ENCODE assay signal across 16 cellular contexts in the genomic region with DNA sequence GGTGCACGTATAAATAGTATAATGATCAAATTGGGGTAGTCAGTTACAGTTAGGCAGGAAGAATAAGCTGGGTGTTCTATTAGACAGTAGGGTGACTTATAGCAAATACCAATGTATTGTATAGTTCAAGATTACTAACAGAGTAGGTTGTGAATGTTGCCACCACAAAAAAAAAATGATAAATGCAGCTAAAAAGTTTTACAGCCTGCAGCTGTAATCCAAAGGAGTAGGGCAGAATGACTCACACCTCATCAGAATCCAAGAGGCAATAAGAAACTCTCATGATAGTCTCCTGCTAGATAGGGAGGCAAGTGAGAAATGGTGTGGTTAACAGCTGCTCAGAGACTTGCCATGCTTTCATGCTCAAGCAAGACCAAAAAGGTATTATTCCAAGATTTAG. TPM values are rescaled to one million over a fixed set of nuclear protein-coding genes. Genes with fewer than 3 reads are reported as not detected.
A peak's percentile ranks its signal among the peaks of the same experiment; 100 is the strongest.
DNase-seq lines count a peak whose midpoint lies in the region; ATAC-seq, FAIRE-seq and TF ChIP-seq lines count a peak whose summit lies in the region.
"Had no signal": no experiment of that assay in that cellular context is flagged by ENCODE, and none has a peak within 500 bp of the region (broad histone marks: within the 10 kb centered on the region; RNA-seq: fewer than 3 reads in every experiment).

No MANE protein-coding gene starts in this region.

- H3K9ac ChIP-seq in SK-N-SH, result no peak overlapping the region

- peak; percentile 59 for ATAC-seq in SK-N-SH treated with all-trans-retinoic acid at 6 μM for 48 hours
- ATAC-seq: naive thymus-derived CD8-positive, alpha-beta T cell had no signal

- intact Hi-C loops in sigmoid colon (cut with DNase I), result no loop called here

- H4K20me1 ChIP-seq in SK-N-SH (ENCODE audit: insufficient read depth), result no peaks in the 10 kb centered on the region

- no peak for DNase-seq in SK-N-SH
- peak; percentile 30 for DNase-seq in HS-5 (ENCODE audit: low read depth)
- DNase-seq in cardiac fibroblast (ENCODE audit: low read depth in 2 of 2), result peak; percentile 59 to 72
- DNase-seq in skeletal muscle cell (ENCODE audit: low read depth), result peak; percentile 59
- DNase-seq in sigmoid colon, result no peak
- DNase-seq in middle frontal gyrus (ENCODE audit: extremely low spot score, low spot score), result no peak
- no peak for DNase-seq in D721Med (ENCODE audit: insufficient read length, low spot score)
- DNase-seq: KBM-7; naive thymus-derived CD8-positive, alpha-beta T cell; NCI-H2227 treated with DMSO at 0.1 percent for 48 hours; thyroid gland had no signal

- no peaks in the 10 kb centered on the region for H3K36me3 ChIP-seq in SK-N-SH (replicated peaks in 1 of 2; ENCODE audit: control insufficient read depth in 1 of 2, insufficient read depth in 2 of 2, low read length in 1 of 2)
- no peaks in the 10 kb centered on the region for H3K36me3 ChIP-seq in sigmoid colon
- H3K36me3 ChIP-seq: ascending aorta, thyroid gland had no signal

- H3K79me2 ChIP-seq in SK-N-SH (ENCODE audit: insufficient read depth), result no peaks in the 10 kb centered on the region

- no peak overlapping the region for H2AFZ ChIP-seq in SK-N-SH (ENCODE audit: low read depth)

- no peak for TF ChIP-seq POLR2A in sigmoid colon (IDR thresholded peaks at IDR 0.05)

- no peak for TF ChIP-seq RAD21 in SK-N-SH (IDR thresholded peaks at IDR 0.05; ENCODE audit: low read length)

- no peak overlapping the region for H3K4me2 ChIP-seq in SK-N-SH

- H3K9me3 ChIP-seq in SK-N-SH (no peaks in the 10 kb centered on the region), sigmoid colon (no peaks in the 10 kb centered on the region)
- H3K9me3 ChIP-seq: ascending aorta, thyroid gland had no signal

- 24% methylated on average over 1 of the region's 1 CpG for WGBS in SK-N-SH (ENCODE audit: low lambda C conversion rate)
- 46 to 64% methylated on average over 1 of the region's 1 CpG for WGBS in sigmoid colon, 2 donors

- H3K4me3 ChIP-seq in SK-N-SH (ENCODE audit: low read depth in 2 of 2, low read length in 1 of 2), result no peak overlapping the region
- no peak overlapping the region for H3K4me3 ChIP-seq in cardiac fibroblast (replicated peaks in 1 of 2; ENCODE audit: low read depth in 2 of 2, low read length in 2 of 2)
- H3K4me3 ChIP-seq in skeletal muscle cell (ENCODE audit: low read depth, low read length), result no peak overlapping the region
- no peak overlapping the region for H3K4me3 ChIP-seq in sigmoid colon
- H3K4me3 ChIP-seq: ascending aorta, thyroid gland had no signal

- no peak for FAIRE-seq in D721Med (lab: Jason Lieb, UNC)
- FAIRE-seq: A204.1, endothelial cell of umbilical vein had no signal

- TF ChIP-seq EP300 in SK-N-SH (IDR thresholded peaks at IDR 0.05; ENCODE audit: borderline replicate concordance in 1 of 2, low read depth in 1 of 2, low read length in 1 of 2), result no peak
- no peak for TF ChIP-seq EP300 in sigmoid colon (IDR thresholded peaks at IDR 0.05)

- H3K27me3 ChIP-seq in SK-N-SH (ENCODE audit: insufficient read depth), result no peaks in the 10 kb centered on the region; the same call in 1 of the 2 replicates
- no peaks in the 10 kb centered on the region for H3K27me3 ChIP-seq in sigmoid colon
- H3K27me3 ChIP-seq: ascending aorta, thyroid gland had no signal

- H3K27ac ChIP-seq in SK-N-SH (ENCODE audit: low read depth in 2 of 2, low read length in 1 of 2) (no peak overlapping the region), sigmoid colon (no peak overlapping the region)
- H3K27ac ChIP-seq: ascending aorta, thyroid gland, VCaP had no signal

- H3K4me1 ChIP-seq in SK-N-SH (ENCODE audit: control insufficient read depth in 1 of 2, insufficient read depth in 2 of 2, low read depth in 1 of 2, low read length in 1 of 2) (no peaks in the 10 kb centered on the region), sigmoid colon (no peaks in the 10 kb centered on the region)
- H3K4me1 ChIP-seq: ascending aorta, thyroid gland had no signal

- no peaks in the 10 kb centered on the region for H3F3A ChIP-seq in SK-N-SH (replicated peaks; ENCODE audit: insufficient read depth)

- CTCF ChIA-PET in SK-N-SH (lab: Yijun Ruan, JAX), result no interaction called here

- no peaks in the 10 kb centered on the region for H3K9me2 ChIP-seq in SK-N-SH

- POLR2A ChIA-PET in SK-N-SH (lab: Yijun Ruan, JAX), result no interaction called here

- TF ChIP-seq CTCF in SK-N-SH (IDR thresholded peaks at IDR 0.05), result no peak
- no peak for TF ChIP-seq CTCF in cardiac fibroblast (IDR thresholded peaks at IDR 0.05; ENCODE audit: low read depth, low read length)
- TF ChIP-seq CTCF in sigmoid colon (IDR thresholded peaks at IDR 0.05), result no peak
- TF ChIP-seq CTCF in D721Med (IDR thresholded peaks at IDR 0.05; ENCODE audit: insufficient read depth, missing control alignments), result no peak

TF ChIP-seq in SK-N-SH treated with all-trans-retinoic acid at 6 μM for 48 hours, 23 proteins besides CTCF, POLR2A, EP300 and RAD21:
- no peak for TF ChIP-seq ZNF565 (CRISPR knock-in tag; conservative IDR thresholded peaks at IDR 0.05; ENCODE audit: low read depth)

TF ChIP-seq in SK-N-SH, 30 proteins besides CTCF, POLR2A, EP300 and RAD21:
- no peak for TF ChIP-seq ELF1 (IDR thresholded peaks at IDR 0.05)
- no peak for TF ChIP-seq TAF1 (IDR thresholded peaks at IDR 0.05; ENCODE audit: borderline replicate concordance, low read depth, low read length)
- no peak for TF ChIP-seq EZH2phosphoT487 (IDR thresholded peaks at IDR 0.05; ENCODE audit: borderline replicate concordance, low read depth)
- no peak for TF ChIP-seq CHD2 (IDR thresholded peaks at IDR 0.05; ENCODE audit: low read length, partially characterized antibody)
- no peak for TF ChIP-seq JUND (IDR thresholded peaks at IDR 0.05)
- TF ChIP-seq RXRA (IDR thresholded peaks at IDR 0.05; ENCODE audit: borderline replicate concordance, low read depth), result no peak

RNA-seq across cellular contexts. Expression of a gene that starts 19.6 kb away (rescaled TPM):
- polyA plus RNA-seq in SK-N-SH (2012; rRNA removed) (39.1 and 40.9 TPM in 2 replicates), sigmoid colon (100 to 1,000 TPM in 1 of 3 donors, 10 to 100 TPM in 2; 54.8 to 117 (median 62.1) TPM)
- 51.1 and 77.7 TPM in 2 replicates for polyA plus RNA-seq in SK-N-SH (2012; cell fraction: cytosol; rRNA removed)
- 33.1 and 36.4 TPM in 2 replicates for polyA plus RNA-seq in SK-N-SH (2012; cell fraction: nucleus; rRNA removed)
- 100 to 1,000 TPM; 127 to 366 (median 178) TPM for total RNA-seq in sigmoid colon

RNA-seq across cellular contexts. Expression of a gene that starts 42.0 kb away (rescaled TPM):
- polyA plus RNA-seq in SK-N-SH (2012; rRNA removed), result 20.6 and 26.7 TPM in 2 replicates
- polyA plus RNA-seq in SK-N-SH (2012; cell fraction: cytosol; rRNA removed), result 34.8 and 52.4 TPM in 2 replicates
- polyA plus RNA-seq in SK-N-SH (2012; cell fraction: nucleus; rRNA removed), result 6.4 TPM in 2 replicates
- total RNA-seq in sigmoid colon, result 10 to 100 TPM; 55.3 to 68.3 (median 61.4) TPM
- 10 to 100 TPM; 13.9 to 31.8 (median 17.7) TPM for polyA plus RNA-seq in sigmoid colon

RNA-seq across cellular contexts. Expression of a gene that starts 46.5 kb away (rescaled TPM):
- 0.30 and 0.58 TPM in 2 replicates for polyA plus RNA-seq in SK-N-SH (2012; rRNA removed)
- polyA plus RNA-seq in SK-N-SH (2012; cell fraction: cytosol; rRNA removed), result 0.15 and 0.20 TPM in 2 replicates
- 2.5 and 2.8 TPM in 2 replicates for polyA plus RNA-seq in SK-N-SH (2012; cell fraction: nucleus; rRNA removed)
- 1 to 10 TPM in 1 of 4 donors, under 1 TPM in 3; 0.66 to 1.7 (median 0.83) TPM for total RNA-seq in sigmoid colon
- under 1 TPM in 1 of 3 donors, not detected in 2; 0.12 TPM for polyA plus RNA-seq in sigmoid colon
- total RNA-seq: naive thymus-derived CD8-positive, alpha-beta T cell had no signal

Comparison
In these comparisons a context has a peak if more than half of its experiments do, and no peak if none do; other contexts are left out.
1. DNase-seq: peak in HS-5 (single experiment), cardiac fibroblast (2 of 2) and skeletal muscle cell (single experiment); none in SK-N-SH (single experiment), sigmoid colon (single experiment), middle frontal gyrus (single experiment) and D721Med (single experiment).